In the genomic region with DNA sequence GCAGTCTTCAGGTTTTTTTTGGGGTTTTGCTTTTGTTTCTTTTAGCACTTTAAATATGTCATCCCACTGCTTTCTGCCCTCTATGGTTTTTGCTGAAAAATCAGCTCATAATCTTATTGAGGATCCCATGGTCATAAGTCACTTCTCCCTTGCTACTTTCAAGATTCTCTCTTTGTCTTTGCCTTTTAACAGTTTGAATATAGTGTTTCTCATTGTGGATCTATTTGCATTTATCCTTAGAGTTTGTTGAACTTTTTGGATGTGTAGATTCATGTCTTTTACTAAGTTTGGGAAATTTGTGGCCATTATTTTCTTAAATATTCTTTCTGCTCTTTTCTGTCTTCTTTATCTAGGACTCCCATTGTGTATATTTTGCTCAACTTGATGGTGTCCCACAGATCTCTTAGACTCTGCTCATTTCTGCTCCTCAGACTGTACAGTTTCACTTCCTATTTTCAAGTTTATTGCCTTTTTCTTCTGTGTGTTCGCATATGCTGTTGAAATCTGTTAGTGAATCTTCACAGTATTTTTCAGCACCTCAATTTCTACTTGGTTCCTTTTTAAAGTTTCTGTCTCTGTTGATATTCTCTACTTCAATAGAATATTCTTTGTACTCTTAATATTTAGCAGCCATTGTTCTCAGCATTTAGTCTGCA, we compare ENCODE assay signal across 9 cellular contexts.
DNase-seq lines count a peak whose midpoint lies in the region; ATAC-seq, FAIRE-seq and TF ChIP-seq lines count a peak whose summit lies in the region.
"Had no signal": no experiment of that assay in that cellular context is flagged by ENCODE, and none has a peak within 500 bp of the region (broad histone marks: within the 10 kb centered on the region; RNA-seq: fewer than 3 reads in every experiment).

No MANE protein-coding gene starts in this region.

- TF ChIP-seq POLR2A in GM12891 (IDR thresholded peaks at IDR 0.05; ENCODE audit: low read depth, low read length), result no peak

- peak overlapping the region; percentile 36 for H3K4me3 Mint-ChIP-seq in activated T-helper 17 cell treated with anti-CD3 and anti-CD28 coated beads, Interleukin-2, amount 50 U/mL, for 72 hours

- peaks cover 19% of the 10 kb centered on the region for H3K4me1 Mint-ChIP-seq in activated T-helper 17 cell treated with anti-CD3 and anti-CD28 coated beads, Interleukin-2, amount 50 U/mL, for 72 hours

- peaks cover 3% of the 10 kb centered on the region for H3K9me3 Mint-ChIP-seq in activated T-helper 17 cell treated with anti-CD3 and anti-CD28 coated beads, Interleukin-2, amount 50 U/mL, for 72 hours

- H3K27ac Mint-ChIP-seq in activated T-helper 17 cell treated with anti-CD3 and anti-CD28 coated beads, Interleukin-2, amount 50 U/mL, for 72 hours, result peak overlapping the region; percentile 48

- peaks cover 70% of the 10 kb centered on the region for H3K36me3 Mint-ChIP-seq in activated T-helper 17 cell treated with anti-CD3 and anti-CD28 coated beads, Interleukin-2, amount 50 U/mL, for 72 hours (ENCODE audit: low read depth)

- DNase-seq in GM12891 (ENCODE audit: insufficient read length, low spot score) (peak; percentile 25), NCI-H82 (lab: John Stamatoyannopoulos, UW) (no peak), EL (no peak), cerebellum (ENCODE audit: low spot score) (no peak)
- no peak for DNase-seq in stimulated activated CD4-positive, alpha-beta T cell treated with anti-CD3 and anti-CD28 coated beads, Interleukin-12 subunit alpha, Interleukin-12 subunit beta, amount 100 ng/mL, for 4 hours
- DNase-seq: activated CD4-positive, alpha-beta T cell treated with anti-CD3 and anti-CD28 coated beads for 4 hours had no signal

- FAIRE-seq in GM12891 (lab: Jason Lieb, UNC), result peak; percentile 91

- H3K27me3 Mint-ChIP-seq in activated T-helper 17 cell treated with anti-CD3 and anti-CD28 coated beads, Interleukin-2, amount 50 U/mL, for 72 hours, result no peaks in the 10 kb centered on the region

- ATAC-seq in GM21360 (IDR thresholded peaks at IDR 0.05; ENCODE audit: unreplicated experiment) (peak; percentile 88), HG03354 (IDR thresholded peaks at IDR 0.05; ENCODE audit: poor library complexity, severe bottlenecking, unreplicated experiment) (peak; percentile 88)
- ATAC-seq in activated T-helper 17 cell treated with anti-CD3 and anti-CD28 coated beads, Interleukin-2, amount 50 U/mL, for 72 hours (replicated peaks), result no peak

TF ChIP-seq in GM12891, 5 proteins besides CTCF, POLR2A, EP300 and RAD21:
- no peak for TF ChIP-seq POLR2AphosphoS5 (IDR thresholded peaks at IDR 0.05; ENCODE audit: low read depth, low read length)
- TF ChIP-seq TAF1 (IDR thresholded peaks at IDR 0.05; ENCODE audit: low read depth, low read length), result no peak
- TF ChIP-seq PAX5 (IDR thresholded peaks at IDR 0.05; ENCODE audit: insufficient read depth, low read length, severe bottlenecking), result no peak
- peak; percentile 99 for TF ChIP-seq SPI1 (IDR thresholded peaks at IDR 0.05; ENCODE audit: low read depth, low read length)
- no peak for TF ChIP-seq POU2F2 (IDR thresholded peaks at IDR 0.05; ENCODE audit: low read depth, low read length)
